ENCODE assay signal across 31 cellular contexts in the genomic region with DNA sequence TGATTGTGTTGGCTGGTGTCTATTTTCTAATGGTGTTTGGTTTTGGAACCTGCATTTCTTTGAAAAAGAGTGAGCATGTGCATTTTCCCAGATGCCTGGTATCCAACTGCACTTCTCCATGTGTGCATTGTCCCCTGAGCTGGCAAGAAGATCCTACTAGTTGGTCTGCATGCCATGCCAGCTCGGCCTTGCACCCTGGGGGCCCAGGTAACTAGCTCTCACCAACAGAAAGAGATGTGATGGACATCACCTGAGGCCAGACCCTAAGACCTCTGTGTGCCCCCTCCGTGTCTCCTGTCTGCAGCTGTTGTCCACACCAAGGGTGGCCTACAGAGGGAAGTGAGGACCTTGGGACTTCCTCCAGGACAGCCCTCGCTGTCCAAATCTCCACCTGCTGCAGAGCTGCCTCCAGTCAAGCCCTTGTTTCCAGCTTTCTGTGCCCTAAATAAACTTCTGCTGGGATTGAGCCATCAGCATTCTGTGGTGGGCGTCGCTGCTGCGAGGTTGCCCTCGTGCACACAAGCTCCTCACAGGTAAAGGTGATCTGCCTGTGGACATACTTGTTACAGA. TPM values are rescaled to one million over a fixed set of nuclear protein-coding genes. Genes with fewer than 3 reads are reported as not detected.
DNase-seq lines count a peak whose midpoint lies in the region; ATAC-seq, FAIRE-seq and TF ChIP-seq lines count a peak whose summit lies in the region.
"Had no signal": no experiment of that assay in that cellular context is flagged by ENCODE, and none has a peak within 500 bp of the region (broad histone marks: within the 10 kb centered on the region; RNA-seq: fewer than 3 reads in every experiment).

No MANE protein-coding gene starts in this region.

- H3K36me3 ChIP-seq in osteoblast (ENCODE audit: insufficient read depth, low read length), result no peaks in the 10 kb centered on the region
- no peaks in the 10 kb centered on the region for H3K36me3 ChIP-seq in pancreas
- H3K36me3 ChIP-seq: upper lobe of left lung, WERI-Rb-1 had no signal

- DNase-seq in T-helper 1 cell, result no peak
- peak; percentile 24 for DNase-seq in NCI-H69 (lab: John Stamatoyannopoulos, UW)
- DNase-seq in immature natural killer cell, result no peak
- peak; percentile 84 for DNase-seq in osteoblast (ENCODE audit: insufficient read length, low spot score, missing footprints)
- no peak for DNase-seq in HuH-7 (ENCODE audit: low spot score)
- DNase-seq in pancreas, result no peak
- DNase-seq: activated CD4-positive, alpha-beta T cell treated with anti-CD3 and anti-CD28 coated beads, Interleukin-2, amount 10 ng/mL, durations not matched to agents 7 days and 5 days; activated effector memory CD4-positive, alpha-beta T cell treated with Interleukin-2 at 50 U/mL for 16 hours; body of pancreas; Caco-2; DMS79 treated with DMSO at 0.1 percent for 48 hours; effector CD8-positive, alpha-beta T cell; erythroblast; H7; Kasumi-1; MV-4-11; NCI-H1694; NCI-H2171; NCI-H526; stimulated activated CD4-positive, alpha-beta T cell treated with anti-CD3 and anti-CD28 coated beads, Interleukin-1b, Interleukin-23, amount 100 ng/mL, for 48 hours; T-helper 9 cell; WERI-Rb-1 had no signal

- intact Hi-C loops in pancreas (cut with DNase I), result loop anchor here in 1 of 3 donors (10.0 kb wide), 1 partner anchor 69 kb away; a partner anchor contains a TSS

- H3K27ac ChIP-seq in osteoblast (ENCODE audit: low read depth, low read length) (no peak overlapping the region), pancreas (no peak overlapping the region)
- H3K27ac ChIP-seq: 22Rv1, SK-N-MC, WERI-Rb-1 had no signal

- no peaks in the 10 kb centered on the region for H3K27me3 ChIP-seq in osteoblast (ENCODE audit: insufficient read depth, low read length)
- H3K27me3 ChIP-seq in pancreas, result no peaks in the 10 kb centered on the region
- H3K27me3 ChIP-seq: body of pancreas had no signal

- H3K4me3 Mint-ChIP-seq in T-helper 1 cell treated with Interleukin-12 subunit alpha and Interleukin-12 subunit beta and Interleukin-4 antibody, amounts not matched to agents 30 μg/mL and 1 μg/mL, for 36 hours, result peak overlapping the region; percentile 46
- peak overlapping the region; percentile 8 to 63 (median 48) for H3K4me3 Mint-ChIP-seq in immature natural killer cell

- peaks cover 10% of the 10 kb centered on the region for H4K20me1 ChIP-seq in osteoblast (ENCODE audit: insufficient read depth, low read length)

- H3K27me3 Mint-ChIP-seq in T-helper 1 cell treated with Interleukin-12 subunit alpha and Interleukin-12 subunit beta and Interleukin-4 antibody, amounts not matched to agents 30 μg/mL and 1 μg/mL, for 36 hours (ENCODE audit: low read depth), result peaks cover 3% of the 10 kb centered on the region
- peaks cover 3 to 21% (median 7%) of the 10 kb centered on the region in 3 donors for H3K27me3 Mint-ChIP-seq in immature natural killer cell (ENCODE audit: low read depth in 3 of 3)

- no peaks in the 10 kb centered on the region for H3K9me3 Mint-ChIP-seq in T-helper 1 cell treated with Interleukin-12 subunit alpha and Interleukin-12 subunit beta and Interleukin-4 antibody, amounts not matched to agents 30 μg/mL and 1 μg/mL, for 36 hours
- peaks cover 0 to 4% (median 0%) of the 10 kb centered on the region in 6 donors for H3K9me3 Mint-ChIP-seq in immature natural killer cell
- H3K9me3 Mint-ChIP-seq: activated CD4-positive, alpha-beta T cell treated with anti-CD3 and anti-CD28 coated beads, Interleukin-2, amount 10 ng/mL, durations not matched to agents 7 days and 5 days had no signal

- H3K4me2 ChIP-seq in osteoblast (ENCODE audit: insufficient read depth, low read length), result no peak overlapping the region

- no peak overlapping the region for H2AFZ ChIP-seq in osteoblast (ENCODE audit: low read length)

- H3K4me1 Mint-ChIP-seq in T-helper 1 cell treated with Interleukin-12 subunit alpha and Interleukin-12 subunit beta and Interleukin-4 antibody, amounts not matched to agents 30 μg/mL and 1 μg/mL, for 36 hours (ENCODE audit: low read depth), result peaks cover 10% of the 10 kb centered on the region
- H3K4me1 Mint-ChIP-seq in immature natural killer cell, result peaks cover 0 to 13% of the 10 kb centered on the region in 2 donors

- H3K9me3 ChIP-seq in osteoblast (ENCODE audit: low read depth, low read length), result no peaks in the 10 kb centered on the region
- no peaks in the 10 kb centered on the region for H3K9me3 ChIP-seq in pancreas
- H3K9me3 ChIP-seq: body of pancreas, upper lobe of left lung had no signal

- H3K27ac Mint-ChIP-seq in T-helper 1 cell treated with Interleukin-12 subunit alpha and Interleukin-12 subunit beta and Interleukin-4 antibody, amounts not matched to agents 30 μg/mL and 1 μg/mL, for 36 hours, result no peak overlapping the region
- no peak overlapping the region for H3K27ac Mint-ChIP-seq in immature natural killer cell

- no peaks in the 10 kb centered on the region for H3K36me3 Mint-ChIP-seq in T-helper 1 cell treated with Interleukin-12 subunit alpha and Interleukin-12 subunit beta and Interleukin-4 antibody, amounts not matched to agents 30 μg/mL and 1 μg/mL, for 36 hours (ENCODE audit: low read depth)
- peaks cover 0 to 6% (median 0%) of the 10 kb centered on the region in 3 donors for H3K36me3 Mint-ChIP-seq in immature natural killer cell

- ATAC-seq in HG02642 (IDR thresholded peaks at IDR 0.05; ENCODE audit: poor library complexity, unreplicated experiment), result no peak
- ATAC-seq in pancreas, result no peak
- ATAC-seq: body of pancreas, GM12878, left lobe of liver had no signal

- FAIRE-seq in pancreas (lab: Jason Lieb, UNC), result no peak
- FAIRE-seq: GM12878 had no signal

- TF ChIP-seq CTCF in osteoblast (IDR thresholded peaks at IDR 0.05; ENCODE audit: extremely low read depth, low read depth, low read length), result no peak
- no peak for TF ChIP-seq CTCF in pancreas (IDR thresholded peaks at IDR 0.05)

- WGBS in pancreas, 2 donors, result 73 to 77% methylated on average over 7 of the region's 7 CpGs

- H3K79me2 ChIP-seq in osteoblast (ENCODE audit: insufficient read depth, low read length), result no peaks in the 10 kb centered on the region

- H3K4me3 ChIP-seq in osteoblast (ENCODE audit: insufficient read depth, low read length), result no peak overlapping the region
- no peak overlapping the region for H3K4me3 ChIP-seq in pancreas
- H3K4me3 ChIP-seq: body of pancreas, GM12878, SK-N-MC, skin epidermis, upper lobe of left lung had no signal

- H3K4me1 ChIP-seq in osteoblast (ENCODE audit: insufficient read depth, low read length) (peaks cover 22% of the 10 kb centered on the region), pancreas (peaks cover 19 to 30% (median 27%) of the 10 kb centered on the region in 3 donors)

RNA-seq across cellular contexts. Expression of a gene that starts 30.1 kb away (rescaled TPM):
- 10 to 100 TPM in 1 of 3 donors, 1 to 10 TPM in 2; 5.8 to 25.6 (median 8.4) TPM for polyA plus RNA-seq in immature natural killer cell
- under 0.01 TPM in 2 replicates for total RNA-seq in osteoblast
- 1 to 10 TPM in 2 of 6 donors, under 1 TPM in 4; 0.14 to 2.3 (median 0.76) TPM for total RNA-seq in pancreas
- under 1 TPM; 0.38 to 0.46 TPM for polyA plus RNA-seq in pancreas
- total RNA-seq: Caco-2, fibroblast of villous mesenchyme, H7 had no signal

Comparison
In these comparisons a context has a peak if more than half of its experiments do, and no peak if none do; other contexts are left out.
1. DNase-seq: peak in NCI-H69 (single experiment) and osteoblast (single experiment); none in T-helper 1 cell (0 of 5), immature natural killer cell (0 of 3), HuH-7 (single experiment) and pancreas (0 of 6).